ENCODE assay signal across 1 cellular context in genomic region chr10:61451357-61451756, GRCh38.
TF ChIP-seq lines count a peak whose summit lies in the region.

No MANE protein-coding gene starts in this region.

TF ChIP-seq in HEK293, 187 proteins besides CTCF, POLR2A, EP300 and RAD21 (continued from another document):
- no peak for TF ChIP-seq ZNF280C (tag by site-specific recombination; IDR thresholded peaks at IDR 0.05)
- TF ChIP-seq FEZF1 (tag by site-specific recombination; IDR thresholded peaks at IDR 0.05), result peak; percentile 80
- no peak for TF ChIP-seq YY2 (tag by site-specific recombination; IDR thresholded peaks at IDR 0.05)
- peak; percentile 47; the same call in 1 of the 2 replicates for TF ChIP-seq GFI1B (tag by site-specific recombination; IDR thresholded peaks at IDR 0.05)
- TF ChIP-seq, protein P1, sequence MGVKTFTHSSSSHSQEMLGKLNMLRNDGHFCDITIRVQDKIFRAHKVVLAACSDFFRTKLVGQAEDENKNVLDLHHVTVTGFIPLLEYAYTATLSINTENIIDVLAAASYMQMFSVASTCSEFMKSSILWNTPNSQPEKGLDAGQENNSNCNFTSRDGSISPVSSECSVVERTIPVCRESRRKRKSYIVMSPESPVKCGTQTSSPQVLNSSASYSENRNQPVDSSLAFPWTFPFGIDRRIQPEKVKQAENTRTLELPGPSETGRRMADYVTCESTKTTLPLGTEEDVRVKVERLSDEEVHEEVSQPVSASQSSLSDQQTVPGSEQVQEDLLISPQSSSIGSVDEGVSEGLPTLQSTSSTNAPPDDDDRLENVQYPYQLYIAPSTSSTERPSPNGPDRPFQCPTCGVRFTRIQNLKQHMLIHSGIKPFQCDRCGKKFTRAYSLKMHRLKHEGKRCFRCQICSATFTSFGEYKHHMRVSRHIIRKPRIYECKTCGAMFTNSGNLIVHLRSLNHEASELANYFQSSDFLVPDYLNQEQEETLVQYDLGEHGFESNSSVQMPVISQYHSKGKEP (tag by site-specific recombination; IDR thresholded peaks at IDR 0.05), result no peak
- TF ChIP-seq ZNF350 (tag by site-specific recombination; IDR thresholded peaks at IDR 0.05), result no peak
- TF ChIP-seq BCL11A (tag by site-specific recombination; IDR thresholded peaks at IDR 0.05; ENCODE audit: low read depth), result no peak
